8 cellular contexts compared by ENCODE assay signal in genomic region chr1:35557118-35557610, GRCh38. TPM values are rescaled to one million over a fixed set of nuclear protein-coding genes. Genes with fewer than 3 reads are reported as not detected.
A peak's percentile ranks its signal among the peaks of the same experiment; 100 is the strongest.
DNase-seq lines count a peak whose midpoint lies in the region; ATAC-seq and TF ChIP-seq lines count a peak whose summit lies in the region.

TSS of gene KIAA0319L (minus strand) at chr1:35557403. CDS start at chr1:35554491, 2,912 bp downstream.

- peak within 1 kb of the TSS; percentile 98 for H3K27ac Mint-ChIP-seq in activated CD4-positive, alpha-beta T cell treated with anti-CD3 and anti-CD28 coated beads, Interleukin-2, amount 10 ng/mL, durations not matched to agents 24 days and 14 days
- peak within 1 kb of the TSS; percentile 96 for H3K27ac Mint-ChIP-seq in stimulated activated naive CD8-positive, alpha-beta T cell treated with anti-CD3 and anti-CD28 coated beads, Interleukin-15, Interleukin-2, amounts not matched to agents 100 ng/mL and 50 ng/mL, for 24 hours

- ATAC-seq in GM21529 (IDR thresholded peaks at IDR 0.05; ENCODE audit: unreplicated experiment): peak; percentile 80
- peak; percentile 81 for ATAC-seq in RWPE2 (ENCODE audit: low read depth)
- ATAC-seq in left lobe of liver: peak; percentile 85

- H3K4me1 ChIP-seq in HUES48 (ENCODE audit: control insufficient read depth, insufficient read depth, low read length) (peaks cover 40% of the 10 kb centered on the region), RWPE2 (ENCODE audit: insufficient read depth, poor library complexity, severe bottlenecking) (peaks cover 14% of the 10 kb centered on the region)

- H3K27me3 ChIP-seq in HUES48 (ENCODE audit: control insufficient read depth, insufficient read depth, low read length) (no peaks in the 10 kb centered on the region), RWPE2 (ENCODE audit: insufficient read depth, poor library complexity, severe bottlenecking) (no peaks in the 10 kb centered on the region)

- H3K4me3 ChIP-seq in HUES48 (ENCODE audit: low read depth, low read length) (peak within 1 kb of the TSS; percentile 83), RWPE2 (ENCODE audit: severe bottlenecking) (peak within 1 kb of the TSS; percentile 60), coronary artery (peak within 1 kb of the TSS; percentile 91)

- H3K9ac ChIP-seq in HUES48 (ENCODE audit: low read depth, low read length): peak within 1 kb of the TSS; percentile 94

- peaks cover 29% of the 10 kb centered on the region for H3K36me3 Mint-ChIP-seq in activated CD4-positive, alpha-beta T cell treated with anti-CD3 and anti-CD28 coated beads, Interleukin-2, amount 10 ng/mL, durations not matched to agents 24 days and 14 days (ENCODE audit: low read depth)
- peaks cover 18% of the 10 kb centered on the region for H3K36me3 Mint-ChIP-seq in stimulated activated naive CD8-positive, alpha-beta T cell treated with anti-CD3 and anti-CD28 coated beads, Interleukin-15, Interleukin-2, amounts not matched to agents 100 ng/mL and 50 ng/mL, for 24 hours (ENCODE audit: low read depth)

- peak within 1 kb of the TSS; percentile 99 for H3K27ac ChIP-seq in HUES48 (ENCODE audit: low read depth, low read length)
- H3K27ac ChIP-seq in RWPE2 (ENCODE audit: poor library complexity, severe bottlenecking): peak within 1 kb of the TSS; percentile 74
- peak within 1 kb of the TSS; percentile 92 to 99 for H3K27ac ChIP-seq in coronary artery

- H3K9me3 ChIP-seq in HUES48 (ENCODE audit: control insufficient read depth, insufficient read depth, low read length): no peaks in the 10 kb centered on the region
- H3K9me3 ChIP-seq in RWPE2 (ENCODE audit: severe bottlenecking): no peaks in the 10 kb centered on the region

- peaks cover 46% of the 10 kb centered on the region for H3K4me1 Mint-ChIP-seq in activated CD4-positive, alpha-beta T cell treated with anti-CD3 and anti-CD28 coated beads, Interleukin-2, amount 10 ng/mL, durations not matched to agents 24 days and 14 days
- peaks cover 51% of the 10 kb centered on the region for H3K4me1 Mint-ChIP-seq in stimulated activated naive CD8-positive, alpha-beta T cell treated with anti-CD3 and anti-CD28 coated beads, Interleukin-15, Interleukin-2, amounts not matched to agents 100 ng/mL and 50 ng/mL, for 24 hours (ENCODE audit: low read depth)

- DNase-seq in activated CD4-positive, alpha-beta T cell treated with anti-CD3 and anti-CD28 coated beads, Interleukin-2, amount 10 ng/mL, durations not matched to agents 24 days and 14 days: no peak
- no peak for DNase-seq in activated CD4-positive, alpha-beta T cell treated with anti-CD3 and anti-CD28 coated beads for 4 hours
- no peak for DNase-seq in RWPE2 (ENCODE audit: low spot score)
- no peak for DNase-seq in coronary artery (ENCODE audit: low spot score)
- DNase-seq in left lobe of liver (ENCODE audit: low spot score): peak; percentile 91

- TF ChIP-seq CTCF in RWPE2 (IDR thresholded peaks at IDR 0.05; ENCODE audit: poor library complexity, severe bottlenecking): no peak
- TF ChIP-seq CTCF in coronary artery (IDR thresholded peaks at IDR 0.05): no peak

- peak within 1 kb of the TSS; percentile 98 for H3K4me3 Mint-ChIP-seq in activated CD4-positive, alpha-beta T cell treated with anti-CD3 and anti-CD28 coated beads, Interleukin-2, amount 10 ng/mL, durations not matched to agents 24 days and 14 days
- H3K4me3 Mint-ChIP-seq in stimulated activated naive CD8-positive, alpha-beta T cell treated with anti-CD3 and anti-CD28 coated beads, Interleukin-15, Interleukin-2, amounts not matched to agents 100 ng/mL and 50 ng/mL, for 24 hours: peak within 1 kb of the TSS; percentile 95

- H3K36me3 ChIP-seq in HUES48 (ENCODE audit: control insufficient read depth, insufficient read depth, low read length) (peaks cover 42% of the 10 kb centered on the region), RWPE2 (ENCODE audit: low read depth) (peaks cover 19% of the 10 kb centered on the region)

- no peaks in the 10 kb centered on the region for H3K27me3 Mint-ChIP-seq in activated CD4-positive, alpha-beta T cell treated with anti-CD3 and anti-CD28 coated beads, Interleukin-2, amount 10 ng/mL, durations not matched to agents 24 days and 14 days
- H3K27me3 Mint-ChIP-seq in stimulated activated naive CD8-positive, alpha-beta T cell treated with anti-CD3 and anti-CD28 coated beads, Interleukin-15, Interleukin-2, amounts not matched to agents 100 ng/mL and 50 ng/mL, for 24 hours: no peaks in the 10 kb centered on the region

- intact Hi-C loops in activated CD4-positive, alpha-beta T cell treated with anti-CD3 and anti-CD28 coated beads, Interleukin-2, amount 10 ng/mL, durations not matched to agents 24 days and 14 days (cut with micrococcal nuclease): loop anchor here (1.0 to 10.0 kb wide), 6 partner anchors 18 to 692 kb away; partner anchors contain the start of genes CLSPN, SFPQ and ZMYM4

- no peaks in the 10 kb centered on the region for H3K9me3 Mint-ChIP-seq in activated CD4-positive, alpha-beta T cell treated with anti-CD3 and anti-CD28 coated beads, Interleukin-2, amount 10 ng/mL, durations not matched to agents 24 days and 14 days
- H3K9me3 Mint-ChIP-seq in stimulated activated naive CD8-positive, alpha-beta T cell treated with anti-CD3 and anti-CD28 coated beads, Interleukin-15, Interleukin-2, amounts not matched to agents 100 ng/mL and 50 ng/mL, for 24 hours: no peaks in the 10 kb centered on the region

RNA-seq across cellular contexts. Expression of gene KIAA0319L, which starts in this region (rescaled TPM):
- 35.2 and 35.3 TPM in 2 replicates for total RNA-seq in activated CD4-positive, alpha-beta T cell treated with anti-CD3 and anti-CD28 coated beads, Interleukin-2, amount 10 ng/mL, durations not matched to agents 24 days and 14 days
- total RNA-seq in left lobe of liver: 49.2 TPM
